Comparison of ENCODE assay signal across 8 cellular contexts in genomic region chr1:120176092-120176855, GRCh38.
A peak's percentile ranks its signal among the peaks of the same experiment; 100 is the strongest.
DNase-seq lines count a peak whose midpoint lies in the region; ATAC-seq and TF ChIP-seq lines count a peak whose summit lies in the region.

Gene SEC22B (minus strand): TSS chr1:120176520. CDS start chr1:120176381, 139 bp downstream.

- no peaks in the 10 kb centered on the region for H3K9me3 ChIP-seq in OCI-LY3 (ENCODE audit: insufficient read depth, low read length)

- no peaks in the 10 kb centered on the region for H3K36me3 ChIP-seq in OCI-LY3 (replicated peaks; ENCODE audit: low read depth, low read length)

- peak within 1 kb of the TSS; percentile 88 for H3K4me3 ChIP-seq in OCI-LY3 (ENCODE audit: low read length)

- H3K27me3 ChIP-seq in OCI-LY3 (ENCODE audit: low read depth, low read length), result no peaks in the 10 kb centered on the region

- peak; percentile 98 for DNase-seq in DMS 273 (lab: John Stamatoyannopoulos, UW; ENCODE audit: unreplicated experiment)
- peak; percentile 69 for DNase-seq in HuH-7.5 (ENCODE audit: low spot score)
- peak; percentile 89 for DNase-seq in activated CD8-positive, alpha-beta memory T cell treated with anti-CD3 and anti-CD28 coated beads, Interleukin-2, amount 50 U/mL, for 48 hours
- peak; percentile 29 for DNase-seq in epidermal melanocyte (ENCODE audit: insufficient read length, low spot score)
- DNase-seq in middle frontal gyrus (ENCODE audit: extremely low spot score, low spot score), result peak; percentile 82
- peak; percentile 71 to 74 for DNase-seq in stimulated activated CD8-positive, alpha-beta memory T cell treated with anti-CD3 and anti-CD28 coated beads, Interleukin-2, amount 100 ng/mL, for 1 hour (ENCODE audit: low read depth in 2 of 2)

- H2AFZ ChIP-seq in OCI-LY3 (ENCODE audit: low read depth, low read length), result peak within 1 kb of the TSS; percentile 97

- peak within 1 kb of the TSS; percentile 90 for H3K9ac ChIP-seq in OCI-LY3 (ENCODE audit: low read length)

- H3K4me2 ChIP-seq in OCI-LY3 (ENCODE audit: low read length), result peak within 1 kb of the TSS; percentile 73

- H3K79me2 ChIP-seq in OCI-LY3 (ENCODE audit: low read length), result peaks cover 13% of the 10 kb centered on the region

- peak within 1 kb of the TSS; percentile 71 for H3K27ac ChIP-seq in OCI-LY3 (ENCODE audit: low read length)

- no peaks in the 10 kb centered on the region for H3K4me1 ChIP-seq in OCI-LY3 (ENCODE audit: low read length)

- no peaks in the 10 kb centered on the region for H4K20me1 ChIP-seq in OCI-LY3 (ENCODE audit: insufficient read depth, low read length)

- TF ChIP-seq CTCF in OCI-LY3 (IDR thresholded peaks at IDR 0.05; ENCODE audit: low read depth, low read length), result no peak

- ATAC-seq in GM21528 (IDR thresholded peaks at IDR 0.05; ENCODE audit: low FRiP score, unreplicated experiment), result peak; percentile 94

Comparison
In these comparisons a context has a peak if more than half of its experiments do, and no peak if none do; other contexts are left out.
1. Peak in every context shown above with its lines: DNase-seq, ATAC-seq, H3K4me3 ChIP-seq and H3K27ac ChIP-seq.
2. DNase-seq: peak in every context shown above with its lines; median percentile 98 in DMS 273; 89 in activated CD8-positive, alpha-beta memory T cell treated with anti-CD3 and anti-CD28 coated beads, Interleukin-2, amount 50 U/mL, for 48 hours; 82 in middle frontal gyrus; 72 in stimulated activated CD8-positive, alpha-beta memory T cell treated with anti-CD3 and anti-CD28 coated beads, Interleukin-2, amount 100 ng/mL, for 1 hour; 69 in HuH-7.5; 29 in epidermal melanocyte.